ENCODE assay signal across 7 cellular contexts in the genomic region with DNA sequence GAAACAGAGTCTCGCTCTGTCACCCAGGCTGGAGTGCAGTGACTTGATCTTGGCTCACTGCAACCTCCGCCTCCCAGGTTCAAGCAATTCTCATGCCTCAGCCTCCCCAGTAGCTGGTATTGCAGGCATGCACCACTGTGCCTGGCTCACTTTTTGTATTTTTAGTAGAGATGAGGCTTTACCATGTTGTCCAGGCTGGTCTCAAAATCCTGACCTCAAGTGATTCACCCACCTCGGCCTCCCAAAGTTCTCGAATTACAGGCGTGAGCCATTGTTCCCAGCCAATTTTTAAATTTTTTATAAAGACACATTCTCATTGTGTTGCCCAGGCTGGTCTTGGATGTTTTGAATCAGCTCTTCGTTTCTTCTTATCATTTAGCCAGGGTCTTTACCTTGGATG. TPM values are rescaled to one million over a fixed set of nuclear protein-coding genes. Genes with fewer than 3 reads are reported as not detected.
DNase-seq lines count a peak whose midpoint lies in the region; ATAC-seq and TF ChIP-seq lines count a peak whose summit lies in the region.
"Not testable (repeated sequence)": the region's sequence is repeated elsewhere in the genome, so short reads cannot be mapped to it uniquely, and the experiment has no call there.

No MANE protein-coding gene starts in this region.

- not testable (repeated sequence) for TF ChIP-seq CTCF in CD8-positive, alpha-beta T cell (IDR thresholded peaks at IDR 0.05); RWPE1 (conservative IDR thresholded peaks at IDR 0.05; ENCODE audit: low read depth); foreskin fibroblast (IDR thresholded peaks at IDR 0.05; ENCODE audit: low read depth, low read length)

- CTCF ChIA-PET in CD8-positive, alpha-beta T cell (lab: Charles Lee) = interaction anchor here (1.5 kb wide), 1 partner anchor 88 kb away, joined by 5 read pairs; no protein-coding TSS in a partner anchor
- CTCF ChIA-PET in RWPE1 (lab: Yijun Ruan, JAX) = interaction anchor here (0.7 to 3.3 kb wide), 2 partner anchors 11 to 88 kb away, joined by 3 to 33 read pairs; no protein-coding TSS in a partner anchor

- H3K4me1 ChIP-seq in CD8-positive, alpha-beta T cell (ENCODE audit: insufficient read depth, low read length) = peaks cover 20% of the 10 kb centered on the region

- peaks cover 53% of the 10 kb centered on the region for H3K4me1 Mint-ChIP-seq in CD8-positive, alpha-beta T cell (ENCODE audit: low read depth)
- H3K4me1 Mint-ChIP-seq in activated T-helper 17 cell treated with anti-CD3 and anti-CD28 coated beads, Interleukin-2, amount 50 U/mL, for 72 hours = not testable (repeated sequence)
- peaks cover 51% of the 10 kb centered on the region for H3K4me1 Mint-ChIP-seq in central memory CD8-positive, alpha-beta T cell
- H3K4me1 Mint-ChIP-seq in natural killer cell treated with Interleukin-12 subunit alpha and Interleukin-12 subunit beta and Interleukin-15 and Interleukin-18, amount 100 ng/mL, for 72 hours (ENCODE audit: low read depth in 2 of 2) = peaks cover 32 to 46% of the 10 kb centered on the region in 2 donors

- H3K36me3 Mint-ChIP-seq in CD8-positive, alpha-beta T cell = peaks cover 45% of the 10 kb centered on the region
- H3K36me3 Mint-ChIP-seq in activated T-helper 17 cell treated with anti-CD3 and anti-CD28 coated beads, Interleukin-2, amount 50 U/mL, for 72 hours (ENCODE audit: low read depth) = peaks cover 51% of the 10 kb centered on the region
- H3K36me3 Mint-ChIP-seq in central memory CD8-positive, alpha-beta T cell (ENCODE audit: insufficient read depth) = peaks cover 34% of the 10 kb centered on the region
- H3K36me3 Mint-ChIP-seq in natural killer cell treated with Interleukin-12 subunit alpha and Interleukin-12 subunit beta and Interleukin-15 and Interleukin-18, amount 100 ng/mL, for 72 hours = not testable (repeated sequence)

- not testable (repeated sequence) for ATAC-seq in CD8-positive, alpha-beta T cell; activated T-helper 17 cell treated with anti-CD3 and anti-CD28 coated beads, Interleukin-2, amount 50 U/mL, for 72 hours (replicated peaks); central memory CD8-positive, alpha-beta T cell (replicated peaks; ENCODE audit: extremely low read depth, poor library complexity, severe bottlenecking); natural killer cell treated with Interleukin-12 subunit alpha and Interleukin-12 subunit beta and Interleukin-15 and Interleukin-18, amount 100 ng/mL, for 72 hours

- H3K27me3 ChIP-seq in CD8-positive, alpha-beta T cell (ENCODE audit: insufficient read depth, low read length) = not testable (repeated sequence)

- H3K9me3 Mint-ChIP-seq in CD8-positive, alpha-beta T cell; activated T-helper 17 cell treated with anti-CD3 and anti-CD28 coated beads, Interleukin-2, amount 50 U/mL, for 72 hours; central memory CD8-positive, alpha-beta T cell; natural killer cell treated with Interleukin-12 subunit alpha and Interleukin-12 subunit beta and Interleukin-15 and Interleukin-18, amount 100 ng/mL, for 72 hours: not testable (repeated sequence)

- H3K4me3 Mint-ChIP-seq in CD8-positive, alpha-beta T cell; activated T-helper 17 cell treated with anti-CD3 and anti-CD28 coated beads, Interleukin-2, amount 50 U/mL, for 72 hours; central memory CD8-positive, alpha-beta T cell; natural killer cell treated with Interleukin-12 subunit alpha and Interleukin-12 subunit beta and Interleukin-15 and Interleukin-18, amount 100 ng/mL, for 72 hours: not testable (repeated sequence)

- not testable (repeated sequence) for H3K9me3 ChIP-seq in CD8-positive, alpha-beta T cell (ENCODE audit: low read length)

- H3K27ac Mint-ChIP-seq in CD8-positive, alpha-beta T cell = peak overlapping the region; percentile 33
- H3K27ac Mint-ChIP-seq in activated T-helper 17 cell treated with anti-CD3 and anti-CD28 coated beads, Interleukin-2, amount 50 U/mL, for 72 hours = peak overlapping the region; percentile 11
- H3K27ac Mint-ChIP-seq in central memory CD8-positive, alpha-beta T cell (ENCODE audit: low read depth) = peak overlapping the region; percentile 86
- peak overlapping the region; percentile 46 to 67 for H3K27ac Mint-ChIP-seq in natural killer cell treated with Interleukin-12 subunit alpha and Interleukin-12 subunit beta and Interleukin-15 and Interleukin-18, amount 100 ng/mL, for 72 hours

- H3K27ac ChIP-seq in CD8-positive, alpha-beta T cell (ENCODE audit: low read depth, low read length) = not testable (repeated sequence)
- H3K27ac ChIP-seq in RWPE1 = peak overlapping the region; percentile 76

- not testable (repeated sequence) for H3K36me3 ChIP-seq in CD8-positive, alpha-beta T cell (ENCODE audit: insufficient read depth, low read length)

- intact Hi-C loops in CD8-positive, alpha-beta T cell (cut with DNase I, micrococcal nuclease) = not testable (repeated sequence)

- not testable (repeated sequence) for H3K4me3 ChIP-seq in CD8-positive, alpha-beta T cell (ENCODE audit: low read depth, low read length); foreskin fibroblast (ENCODE audit: low read depth in 1 of 2, low read length in 2 of 2)

- not testable (repeated sequence) for DNase-seq in CD8-positive, alpha-beta T cell; central memory CD8-positive, alpha-beta T cell (ENCODE audit: low spot score in 2 of 2); natural killer cell treated with Interleukin-12 subunit alpha and Interleukin-12 subunit beta and Interleukin-15 and Interleukin-18, amount 100 ng/mL, for 72 hours (ENCODE audit: low spot score)
- DNase-seq in HK-2 (ENCODE audit: unreplicated experiment) (peak; percentile 35), RWPE1 (ENCODE audit: low spot score) (peak; percentile 42), foreskin fibroblast (peak; percentile 73 to 89)

- POLR2A ChIA-PET in CD8-positive, alpha-beta T cell (lab: Charles Lee) = interaction anchor here (0.7 kb wide), 1 partner anchor 1327 kb away, joined by 4 read pairs; no protein-coding TSS in a partner anchor
- POLR2A ChIA-PET in RWPE1 (lab: Yijun Ruan, JAX; ENCODE audit: low non-redundant PET) = interaction anchor here (0.7 kb wide), 1 partner anchor 18 kb away, joined by 4 read pairs; no protein-coding TSS in a partner anchor

- H3K27me3 Mint-ChIP-seq in CD8-positive, alpha-beta T cell (ENCODE audit: low read depth); activated T-helper 17 cell treated with anti-CD3 and anti-CD28 coated beads, Interleukin-2, amount 50 U/mL, for 72 hours; central memory CD8-positive, alpha-beta T cell; natural killer cell treated with Interleukin-12 subunit alpha and Interleukin-12 subunit beta and Interleukin-15 and Interleukin-18, amount 100 ng/mL, for 72 hours: not testable (repeated sequence)

RNA-seq across cellular contexts. Expression of a gene that starts 37.7 kb away (rescaled TPM):
- total RNA-seq in CD8-positive, alpha-beta T cell = 10 to 100 TPM; 50.4 to 55.2 TPM
- 10 to 100 TPM; 30.5 to 34.4 TPM for total RNA-seq in activated T-helper 17 cell treated with anti-CD3 and anti-CD28 coated beads, Interleukin-2, amount 50 U/mL, for 72 hours
- 10 to 100 TPM; 79.5 to 83.6 TPM for total RNA-seq in natural killer cell treated with Interleukin-12 subunit alpha and Interleukin-12 subunit beta and Interleukin-15 and Interleukin-18, amount 100 ng/mL, for 72 hours

Comparison
In these comparisons a context has a peak if more than half of its experiments do, and no peak if none do; other contexts are left out.
1. H3K27ac Mint-ChIP-seq: peak in every context shown above with its lines; median percentile 86 in central memory CD8-positive, alpha-beta T cell; 56 in natural killer cell treated with Interleukin-12 subunit alpha and Interleukin-12 subunit beta and Interleukin-15 and Interleukin-18, amount 100 ng/mL, for 72 hours; 33 in CD8-positive, alpha-beta T cell; 11 in activated T-helper 17 cell treated with anti-CD3 and anti-CD28 coated beads, Interleukin-2, amount 50 U/mL, for 72 hours.